Comparison of ENCODE assay signal across 6 cellular contexts in the genomic region with DNA sequence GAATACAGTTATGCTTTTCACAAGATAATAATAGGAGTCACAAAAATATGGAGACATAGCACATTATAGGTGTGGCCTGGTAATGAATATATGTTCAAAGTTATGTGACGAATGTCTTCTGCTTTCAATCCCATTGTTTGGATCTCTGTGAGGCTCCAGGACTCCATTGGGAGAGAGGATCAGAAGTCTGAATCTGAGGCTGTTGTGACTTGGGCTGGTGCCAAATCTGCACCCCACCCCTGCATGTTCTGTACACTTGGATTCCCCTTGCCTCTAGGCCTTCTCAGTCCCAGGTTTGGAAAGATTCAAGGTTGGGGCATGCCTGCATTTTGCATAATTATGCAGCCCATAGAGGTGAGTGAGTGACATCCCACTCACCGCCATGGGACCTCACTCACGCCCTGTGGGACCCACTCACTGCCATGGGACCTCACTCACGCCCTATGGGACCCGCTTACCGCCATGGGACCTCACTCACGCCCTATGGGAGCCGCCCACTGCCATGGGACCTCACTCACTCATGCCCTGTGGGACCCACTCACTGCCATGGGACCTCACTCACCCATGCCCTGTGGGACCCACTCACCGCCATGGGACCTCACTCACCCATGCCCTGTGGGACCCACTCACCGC.
DNase-seq lines count a peak whose midpoint lies in the region; ATAC-seq, FAIRE-seq and TF ChIP-seq lines count a peak whose summit lies in the region.
"Not testable (repeated sequence)": the region's sequence is repeated elsewhere in the genome, so short reads cannot be mapped to it uniquely, and the experiment has no call there.

No MANE protein-coding gene starts in this region.

- H3K27ac ChIP-seq in CD8-positive, alpha-beta T cell (ENCODE audit: low read depth, low read length); K562 (ENCODE audit: extremely low read depth, low read depth, low read length): not testable (repeated sequence)
- H3K27ac ChIP-seq in Karpas-422 (ENCODE audit: low read length): peak overlapping the region; percentile 67; the same call in 1 of the 2 replicates
- peak overlapping the region; percentile 62 for H3K27ac ChIP-seq in cardiac muscle cell

- H3K36me3 ChIP-seq in CD8-positive, alpha-beta T cell (ENCODE audit: insufficient read depth, low read length); Karpas-422 (ENCODE audit: insufficient read depth, low read length); K562 (ENCODE audit: control insufficient read depth, insufficient read depth, low read length); cardiac muscle cell: not testable (repeated sequence)

- H3K4me1 Mint-ChIP-seq in CD8-positive, alpha-beta T cell (ENCODE audit: low read depth): peaks cover 61% of the 10 kb centered on the region
- peaks cover 91% of the 10 kb centered on the region for H3K4me1 Mint-ChIP-seq in stimulated activated memory B cell treated with anti-CD40 and anti-IgM and Interleukin-4, amounts not matched to agents 10 μg/mL and 1 μg/mL and 100 μg/mL, for 72 hours

- not testable (repeated sequence) for H3K4me1 ChIP-seq in CD8-positive, alpha-beta T cell (ENCODE audit: insufficient read depth, low read length)
- H3K4me1 ChIP-seq in Karpas-422 (ENCODE audit: low read length) (peaks cover 32% of the 10 kb centered on the region), K562 (replicated peaks in 1 of 2; ENCODE audit: control insufficient read depth in 2 of 2, insufficient read depth in 2 of 2, low read length in 2 of 2) (peaks cover 30 to 31% of the 10 kb centered on the region in 2 experiments), cardiac muscle cell (ENCODE audit: low read depth) (peaks cover 35% of the 10 kb centered on the region)

- POLR2A ChIA-PET in CD8-positive, alpha-beta T cell (lab: Charles Lee); K562 (lab: Yijun Ruan, JAX): not testable (repeated sequence)

- intact Hi-C loops in CD8-positive, alpha-beta T cell (cut with DNase I, micrococcal nuclease); K562 (cut with micrococcal nuclease): not testable (repeated sequence)

- BruUV-seq in K562 (replicated peaks; lab: Mats Ljungman, UMichigan): not testable (repeated sequence)

- H3K36me3 Mint-ChIP-seq in CD8-positive, alpha-beta T cell: peaks cover 46% of the 10 kb centered on the region
- H3K36me3 Mint-ChIP-seq in stimulated activated memory B cell treated with anti-CD40 and anti-IgM and Interleukin-4, amounts not matched to agents 10 μg/mL and 1 μg/mL and 100 μg/mL, for 72 hours: peaks cover 17% of the 10 kb centered on the region

- in situ Hi-C loops in K562 (cut with MboI): not testable (repeated sequence)

- H3K4me3 ChIP-seq in CD8-positive, alpha-beta T cell (ENCODE audit: low read depth, low read length); Karpas-422 (ENCODE audit: low read length); K562; cardiac muscle cell: not testable (repeated sequence)

- TF ChIP-seq POLR2A in K562 (conservative IDR thresholded peaks at IDR 0.05): not testable (repeated sequence)

- not testable (repeated sequence) for TF ChIP-seq EP300 in K562 (IDR thresholded peaks at IDR 0.05; ENCODE audit: low read length)

- FAIRE-seq in K562 (lab: Jason Lieb, UNC): not testable (repeated sequence)

- WGBS in K562 (ENCODE audit: insufficient coverage, low coverage, missing lambda C conversion rate): 91% methylated on average over 8 of the region's 10 CpGs

- not testable (repeated sequence) for TF ChIP-seq CTCF in CD8-positive, alpha-beta T cell (IDR thresholded peaks at IDR 0.05); K562 (IDR thresholded peaks at IDR 0.05 in 2 of 3, conservative IDR thresholded peaks at IDR 0.05 in 1 of 3; ENCODE audit: insufficient read depth in 2 of 3, low read depth in 1 of 3, low read length in 3 of 3); cardiac muscle cell (IDR thresholded peaks at IDR 0.05; ENCODE audit: low read depth, low read length)

- not testable (repeated sequence) for ATAC-seq in CD8-positive, alpha-beta T cell; K562; stimulated activated memory B cell treated with anti-CD40 and anti-IgM and Interleukin-4, amounts not matched to agents 10 μg/mL and 1 μg/mL and 100 μg/mL, for 72 hours

- peaks cover 69% of the 10 kb centered on the region for H4K20me1 ChIP-seq in Karpas-422 (ENCODE audit: insufficient read depth, low read depth, low read length)
- H4K20me1 ChIP-seq in K562 (replicated peaks; ENCODE audit: control insufficient read depth, insufficient read depth, low read length): not testable (repeated sequence)

- H3K27me3 Mint-ChIP-seq in CD8-positive, alpha-beta T cell (ENCODE audit: low read depth); stimulated activated memory B cell treated with anti-CD40 and anti-IgM and Interleukin-4, amounts not matched to agents 10 μg/mL and 1 μg/mL and 100 μg/mL, for 72 hours: not testable (repeated sequence)

- H3K27me3 ChIP-seq in CD8-positive, alpha-beta T cell (ENCODE audit: insufficient read depth, low read length); Karpas-422 (ENCODE audit: low read length); K562 (ENCODE audit: control insufficient read depth in 2 of 2, insufficient read depth in 2 of 2, low read length in 2 of 2); cardiac muscle cell: not testable (repeated sequence)

- H3K9me2 ChIP-seq in Karpas-422 (replicated peaks; ENCODE audit: insufficient read depth, low read length): not testable (repeated sequence)

- H3K4me3 Mint-ChIP-seq in CD8-positive, alpha-beta T cell; stimulated activated memory B cell treated with anti-CD40 and anti-IgM and Interleukin-4, amounts not matched to agents 10 μg/mL and 1 μg/mL and 100 μg/mL, for 72 hours: not testable (repeated sequence)

- H3K9me3 Mint-ChIP-seq in CD8-positive, alpha-beta T cell: not testable (repeated sequence)
- peaks cover 12% of the 10 kb centered on the region for H3K9me3 Mint-ChIP-seq in stimulated activated memory B cell treated with anti-CD40 and anti-IgM and Interleukin-4, amounts not matched to agents 10 μg/mL and 1 μg/mL and 100 μg/mL, for 72 hours

- CTCF ChIA-PET in CD8-positive, alpha-beta T cell (lab: Charles Lee); K562 (lab: Yijun Ruan, JAX; ENCODE audit: low intra/inter-chr PET ratio): not testable (repeated sequence)

- H3K4me2 ChIP-seq in Karpas-422 (ENCODE audit: low read depth, low read length, poor library complexity, severe bottlenecking); K562 (ENCODE audit: insufficient read depth, low read length): not testable (repeated sequence)

- H3K79me2 ChIP-seq in Karpas-422 (ENCODE audit: low read length); K562 (ENCODE audit: control insufficient read depth, insufficient read depth, low read length): not testable (repeated sequence)

- not testable (repeated sequence) for H2AFZ ChIP-seq in Karpas-422 (ENCODE audit: low read length); K562 (ENCODE audit: low read depth, low read length)

- H3K9ac ChIP-seq in Karpas-422 (ENCODE audit: low read length); K562 (ENCODE audit: insufficient read depth in 1 of 2, low read depth in 2 of 2, low read length in 2 of 2): not testable (repeated sequence)

- not testable (repeated sequence) for H3K9me3 ChIP-seq in CD8-positive, alpha-beta T cell (ENCODE audit: low read length); Karpas-422 (ENCODE audit: low read length); K562 (replicated peaks; ENCODE audit: control insufficient read depth, insufficient read depth, low read depth, low read length); cardiac muscle cell (ENCODE audit: low read depth)

- TF ChIP-seq RAD21 in K562 (CRISPR knock-in tag; conservative IDR thresholded peaks at IDR 0.05 in 1 of 2, IDR thresholded peaks at IDR 0.05 in 1 of 2): not testable (repeated sequence)

- not testable (repeated sequence) for H3K9me1 ChIP-seq in K562 (ENCODE audit: control insufficient read depth, insufficient read depth, low read length)

- not testable (repeated sequence) for DNase-seq in CD8-positive, alpha-beta T cell; K562 (ENCODE audit: extremely low read depth in 1 of 4, low spot score in 3 of 4); cardiac muscle cell (ENCODE audit: low read depth in 1 of 2, low spot score in 1 of 2)
- DNase-seq in Karpas-422 (peak; percentile 54), RPMI8226 (peak; percentile 48)

- peak overlapping the region; percentile 53 for H3K27ac Mint-ChIP-seq in CD8-positive, alpha-beta T cell
- peak overlapping the region; percentile 91 for H3K27ac Mint-ChIP-seq in stimulated activated memory B cell treated with anti-CD40 and anti-IgM and Interleukin-4, amounts not matched to agents 10 μg/mL and 1 μg/mL and 100 μg/mL, for 72 hours

TF ChIP-seq in K562, 482 proteins besides CTCF, POLR2A, EP300 and RAD21 (continues in another document):
- peak; percentile 68 for TF ChIP-seq NFIC (IDR thresholded peaks at IDR 0.05)
- TF ChIP-seq, protein P1, sequence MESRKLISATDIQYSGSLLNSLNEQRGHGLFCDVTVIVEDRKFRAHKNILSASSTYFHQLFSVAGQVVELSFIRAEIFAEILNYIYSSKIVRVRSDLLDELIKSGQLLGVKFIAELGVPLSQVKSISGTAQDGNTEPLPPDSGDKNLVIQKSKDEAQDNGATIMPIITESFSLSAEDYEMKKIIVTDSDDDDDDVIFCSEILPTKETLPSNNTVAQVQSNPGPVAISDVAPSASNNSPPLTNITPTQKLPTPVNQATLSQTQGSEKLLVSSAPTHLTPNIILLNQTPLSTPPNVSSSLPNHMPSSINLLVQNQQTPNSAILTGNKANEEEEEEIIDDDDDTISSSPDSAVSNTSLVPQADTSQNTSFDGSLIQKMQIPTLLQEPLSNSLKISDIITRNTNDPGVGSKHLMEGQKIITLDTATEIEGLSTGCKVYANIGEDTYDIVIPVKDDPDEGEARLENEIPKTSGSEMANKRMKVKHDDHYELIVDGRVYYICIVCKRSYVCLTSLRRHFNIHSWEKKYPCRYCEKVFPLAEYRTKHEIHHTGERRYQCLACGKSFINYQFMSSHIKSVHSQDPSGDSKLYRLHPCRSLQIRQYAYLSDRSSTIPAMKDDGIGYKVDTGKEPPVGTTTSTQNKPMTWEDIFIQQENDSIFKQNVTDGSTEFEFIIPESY (CRISPR knock-in tag; IDR thresholded peaks at IDR 0.05): peak; percentile 72; the same call in 1 of the 2 replicates
